8 cellular contexts compared by ENCODE assay signal in the genomic region with DNA sequence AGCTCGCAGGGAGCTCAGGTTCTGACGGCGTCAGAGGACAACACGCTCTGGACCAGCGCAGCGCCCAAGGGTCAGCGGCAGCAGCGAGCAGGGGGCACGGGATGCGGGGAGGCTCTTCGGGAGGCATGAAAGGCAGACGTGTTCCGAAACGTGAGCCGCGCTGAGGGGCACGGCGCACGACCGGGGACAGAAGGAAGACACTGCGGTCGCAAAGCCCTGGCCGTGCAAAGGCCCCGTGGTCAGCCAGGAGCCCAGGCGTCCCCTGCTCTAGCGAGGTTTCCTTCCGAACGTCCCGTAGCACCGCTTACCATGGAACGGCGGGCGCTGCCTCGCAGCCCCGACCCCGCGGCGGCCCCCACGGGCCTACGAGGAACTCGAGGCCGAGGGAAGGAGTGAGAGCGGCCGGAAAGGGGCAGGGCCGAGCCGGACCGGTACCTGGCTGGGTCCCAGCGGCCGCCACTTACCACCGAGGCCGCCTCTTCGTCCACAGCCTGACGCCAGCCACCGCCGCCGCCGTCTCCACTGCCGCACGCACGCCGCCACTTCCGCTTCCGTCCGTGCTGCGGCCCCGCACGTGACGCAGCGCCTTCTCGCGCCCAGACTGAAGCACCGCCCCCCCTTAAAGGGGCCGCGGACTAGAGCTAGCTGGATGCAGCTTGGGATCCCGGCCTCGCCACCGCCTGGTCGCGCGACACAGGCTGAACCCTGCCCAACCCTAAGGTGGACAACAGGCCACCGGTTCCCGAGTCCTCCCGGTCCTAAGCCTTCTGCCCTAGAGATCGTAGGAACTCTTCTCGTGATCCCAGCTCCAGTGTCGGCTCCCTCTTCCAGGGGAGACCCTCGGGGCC. TPM values are rescaled to one million over a fixed set of nuclear protein-coding genes. Genes with fewer than 3 reads are reported as not detected.
DNase-seq lines count a peak whose midpoint lies in the region; ATAC-seq, FAIRE-seq and TF ChIP-seq lines count a peak whose summit lies in the region.

No MANE protein-coding gene starts in this region.

- TF ChIP-seq CTCF in AG04449 (IDR thresholded peaks at IDR 0.05; ENCODE audit: insufficient read depth, low read length, missing control alignments) (no peak), kidney (IDR thresholded peaks at IDR 0.05; ENCODE audit: borderline replicate concordance, extremely low read depth, insufficient read depth) (no peak)

- ATAC-seq in GM18873 (IDR thresholded peaks at IDR 0.05; ENCODE audit: low FRiP score, unreplicated experiment) (peak; percentile 64), HG03135 (IDR thresholded peaks at IDR 0.05; ENCODE audit: unreplicated experiment) (peak; percentile 78)

- H3K9ac ChIP-seq in kidney (ENCODE audit: low read length in 2 of 2) = peak overlapping the region; percentile 66 to 87

- DNase-seq in AG04449 (ENCODE audit: low read depth, low spot score) = no peak
- DNase-seq in NCI-H2227 (lab: John Stamatoyannopoulos, UW; ENCODE audit: unreplicated experiment) = peak; percentile 91
- peak; percentile 76 for DNase-seq in activated CD4-positive, CD25-positive, alpha-beta regulatory T cell treated with anti-CD3 and anti-CD28 coated beads, Interleukin-2, amount 50 U/mL, for 16 hours (ENCODE audit: low read depth, low spot score)
- DNase-seq in central memory CD4-positive, alpha-beta T cell = peak; percentile 86
- peak; percentile 97 for DNase-seq in kidney
- peak; percentile 72 to 80 for DNase-seq in stimulated activated CD4-positive, alpha-beta T cell treated with anti-CD3 and anti-CD28 coated beads, Interleukin-15, amount 100 ng/mL, for 1 hour (ENCODE audit: low read depth in 1 of 2, low spot score in 1 of 2)

- peaks cover 13 to 32% of the 10 kb centered on the region in 2 donors for H3K4me1 ChIP-seq in kidney (ENCODE audit: control insufficient read depth in 1 of 2, insufficient read depth in 1 of 2, low read depth in 1 of 2, low read length in 2 of 2)

- no peaks in the 10 kb centered on the region for H3K9me3 ChIP-seq in kidney (ENCODE audit: control insufficient read depth in 1 of 2, low read length in 2 of 2)

- CTCF ChIA-PET in AG04449 (lab: Yijun Ruan, JAX) = interaction anchor here (0.8 to 1.7 kb wide), 8 partner anchors 10 to 54 kb away, joined by 3 to 16 read pairs (median 3); no protein-coding TSS in a partner anchor

- peak overlapping the region; percentile 87 to 89 for H3K27ac ChIP-seq in kidney (ENCODE audit: low read depth in 2 of 2, low read length in 2 of 2)

- FAIRE-seq in kidney (lab: Jason Lieb, UNC) = no peak

- POLR2A ChIA-PET in AG04449 (lab: Yijun Ruan, JAX) = interaction anchor here (0.6 to 1.3 kb wide), 5 partner anchors 9 to 202 kb away, joined by 3 to 8 read pairs (median 5); a partner anchor contains a TSS

- H3K36me3 ChIP-seq in kidney (ENCODE audit: control insufficient read depth in 1 of 2, insufficient read depth in 2 of 2, low read length in 2 of 2) = no peaks in the 10 kb centered on the region

- H3K4me3 ChIP-seq in AG04449 (ENCODE audit: low read depth, low read length) = peak overlapping the region; percentile 98
- H3K4me3 ChIP-seq in kidney (ENCODE audit: low read length in 2 of 2) = peak overlapping the region; percentile 81 to 91

- intact Hi-C loops in kidney (cut with DNase I) = no loop called here

RNA-seq across cellular contexts. Expression of a gene that starts 9.4 kb away (rescaled TPM):
- total RNA-seq in kidney = 63.8 TPM
- polyA plus RNA-seq in kidney (ENCODE audit: insufficient read depth, low read depth, low replicate concordance) = 65.1 TPM

RNA-seq across cellular contexts. Expression of a gene that starts 12.5 kb away (rescaled TPM):
- 22.2 TPM for total RNA-seq in kidney
- 10.4 TPM for polyA plus RNA-seq in kidney (ENCODE audit: insufficient read depth, low read depth, low replicate concordance)

RNA-seq across cellular contexts. Expression of a gene that starts 27.6 kb away (rescaled TPM):
- total RNA-seq in kidney = 36.8 TPM
- 12.1 TPM for polyA plus RNA-seq in kidney (ENCODE audit: insufficient read depth, low read depth, low replicate concordance)

RNA-seq across cellular contexts. Expression of a gene that starts 29.3 kb away (rescaled TPM):
- 10.3 TPM for total RNA-seq in kidney
- 6.1 TPM for polyA plus RNA-seq in kidney (ENCODE audit: insufficient read depth, low read depth, low replicate concordance)

RNA-seq across cellular contexts. Expression of a gene that starts 29.3 kb away (rescaled TPM):
- 90.1 TPM for total RNA-seq in kidney
- polyA plus RNA-seq in kidney (ENCODE audit: insufficient read depth, low read depth, low replicate concordance) = 49.5 TPM
